17 cellular contexts compared by ENCODE assay signal in genomic region chr9:24333629-24334028, GRCh38.
"Had no signal": no experiment of that assay in that cellular context is flagged by ENCODE, and none has a peak within 500 bp of the region (broad histone marks: within the 10 kb centered on the region; RNA-seq: fewer than 3 reads in every experiment).

No MANE protein-coding gene starts in this region.

- H3K27ac ChIP-seq: ascending aorta, coronary artery, thoracic aorta, upper lobe of left lung had no signal

- H3K9me3 ChIP-seq: ascending aorta, thoracic aorta, upper lobe of left lung had no signal

- ATAC-seq: activated T-cell treated with anti-CD3 and anti-CD28 coated beads, Interleukin-2, amount 50 U/mL, for 72 hours; left lobe of liver; natural killer cell treated with Interleukin-12 subunit alpha and Interleukin-12 subunit beta and Interleukin-15 and Interleukin-18, amount 100 ng/mL, for 72 hours; stimulated activated naive B cell treated with anti-CD40 and anti-IgM and Interleukin-4, amounts not matched to agents 10 μg/mL and 1 μg/mL and 100 μg/mL, for 72 hours had no signal

- H3K4me1 ChIP-seq: ascending aorta, upper lobe of left lung had no signal

- H3K27me3 ChIP-seq: ascending aorta, upper lobe of left lung had no signal

- DNase-seq: activated CD4-positive, CD25-positive, alpha-beta regulatory T cell treated with anti-CD3 and anti-CD28 coated beads, Interleukin-2, amount 50 U/mL, for 72 hours; activated CD8-positive, alpha-beta memory T cell treated with anti-CD3 and anti-CD28 coated beads for 24 hours; activated effector memory CD4-positive, alpha-beta T cell treated with anti-CD3 and anti-CD28 coated beads, Interleukin-2, amount 50 U/mL, for 16 hours; activated naive CD4-positive, alpha-beta T cell treated with anti-CD3 and anti-CD28 coated beads, Interleukin-2, amount 50 U/mL, for 16 hours; activated T-cell treated with anti-CD3 and anti-CD28 coated beads, Interleukin-2, amount 50 U/mL, for 72 hours; foreskin melanocyte; hypothalamus; nucleus accumbens; posterior cingulate gyrus; stimulated activated naive B cell treated with anti-CD40 and anti-IgM and Interleukin-4, amounts not matched to agents 10 μg/mL and 1 μg/mL and 100 μg/mL, for 72 hours; upper lobe of left lung had no signal

- H3K36me3 ChIP-seq: ascending aorta, thoracic aorta, upper lobe of left lung had no signal

- H3K4me3 ChIP-seq: ascending aorta, coronary artery, lung, thoracic aorta, upper lobe of left lung had no signal
